In the genomic region with DNA sequence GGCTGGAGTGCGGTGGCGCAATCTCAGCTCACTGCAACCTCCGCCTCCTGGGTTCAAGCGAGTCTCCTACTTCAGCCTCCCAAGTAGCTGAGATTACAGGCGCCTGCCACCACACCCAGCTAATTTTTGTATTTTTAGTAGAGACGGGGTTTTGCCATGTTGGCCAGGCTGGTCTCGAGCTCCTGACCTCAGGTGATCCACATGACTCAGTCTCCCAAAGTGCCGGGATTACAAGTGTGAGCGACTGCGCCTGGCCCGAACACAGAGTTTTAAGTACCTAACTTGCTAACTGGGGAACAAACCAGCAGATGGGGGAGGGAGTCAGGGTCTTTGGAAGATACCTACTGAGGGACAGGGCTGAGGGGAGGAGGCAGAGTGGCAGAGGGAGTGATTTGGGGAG, we compare ENCODE assay signal across 1 cellular context.
TF ChIP-seq lines count a peak whose summit lies in the region.

No MANE protein-coding gene starts in this region.

TF ChIP-seq in WTC11, 78 proteins besides CTCF, POLR2A, EP300 and RAD21:
- TF ChIP-seq ZNF121 (CRISPR knock-in tag; IDR thresholded peaks at IDR 0.05), result peak; percentile 83; the same call in 1 of the 2 replicates
